Comparison of ENCODE assay signal across 10 cellular contexts in genomic region chr6:27126046-27126814, GRCh38.
DNase-seq lines count a peak whose midpoint lies in the region; ATAC-seq and TF ChIP-seq lines count a peak whose summit lies in the region.
"Had no signal": no experiment of that assay in that cellular context is flagged by ENCODE, and none has a peak within 500 bp of the region (broad histone marks: within the 10 kb centered on the region; RNA-seq: fewer than 3 reads in every experiment).

No MANE protein-coding gene starts in this region.

- peak overlapping the region; percentile 44 for H2AFZ ChIP-seq in parathyroid adenoma

- H3K27ac ChIP-seq in CD4-positive, alpha-beta T cell (ENCODE audit: low read depth, low read length): no peak overlapping the region
- no peak overlapping the region for H3K27ac ChIP-seq in parathyroid adenoma
- no peak overlapping the region for H3K27ac ChIP-seq in foreskin keratinocyte

- H3K4me3 Mint-ChIP-seq in CD4-positive, alpha-beta T cell: peak overlapping the region; percentile 84
- H3K4me3 Mint-ChIP-seq in IgD-negative memory B cell: peak overlapping the region; percentile 63 to 93 (median 84)
- peak overlapping the region; percentile 83 to 92 (median 87) for H3K4me3 Mint-ChIP-seq in brain

- no peak for ATAC-seq in CD4-positive, alpha-beta T cell (ENCODE audit: poor library complexity)
- no peak for ATAC-seq in HG03139 (IDR thresholded peaks at IDR 0.05; ENCODE audit: unreplicated experiment)
- no peak for ATAC-seq in foreskin keratinocyte

- no peaks in the 10 kb centered on the region for H3K9me3 Mint-ChIP-seq in CD4-positive, alpha-beta T cell
- H3K9me3 Mint-ChIP-seq in IgD-negative memory B cell (peaks cover 0 to 3% (median 0%) of the 10 kb centered on the region in 3 donors), brain (no peaks in the 10 kb centered on the region)

- H3K36me3 ChIP-seq in parathyroid adenoma (ENCODE audit: control insufficient read depth, insufficient read depth, low read length): no peaks in the 10 kb centered on the region

- H3K27me3 Mint-ChIP-seq in CD4-positive, alpha-beta T cell: no peaks in the 10 kb centered on the region
- H3K27me3 Mint-ChIP-seq in IgD-negative memory B cell (peaks cover 1% of the 10 kb centered on the region), brain (peaks cover 4% of the 10 kb centered on the region)

- no peaks in the 10 kb centered on the region for H3K4me1 ChIP-seq in parathyroid adenoma
- peaks cover 4% of the 10 kb centered on the region for H3K4me1 ChIP-seq in foreskin keratinocyte

- H3K4me3 ChIP-seq in parathyroid adenoma (ENCODE audit: low read depth, low read length): no peak overlapping the region
- H3K4me3 ChIP-seq: lung had no signal

- no peaks in the 10 kb centered on the region for H3K27me3 ChIP-seq in CD4-positive, alpha-beta T cell (ENCODE audit: control insufficient read depth, insufficient read depth, low read length)
- H3K27me3 ChIP-seq in parathyroid adenoma (ENCODE audit: control insufficient read depth, insufficient read depth, low read length) (no peaks in the 10 kb centered on the region), foreskin keratinocyte (no peaks in the 10 kb centered on the region)

- peak overlapping the region; percentile 65 for H3K27ac Mint-ChIP-seq in CD4-positive, alpha-beta T cell
- H3K27ac Mint-ChIP-seq in IgD-negative memory B cell (peak overlapping the region; percentile 64 to 93 (median 82)), brain (peak overlapping the region in 2 of 5 experiments; percentile 85 to 91)

- TF ChIP-seq CTCF in CD4-positive, alpha-beta T cell (IDR thresholded peaks at IDR 0.05): no peak
- TF ChIP-seq CTCF in brain (conservative IDR thresholded peaks at IDR 0.05) (no peak), parathyroid adenoma (IDR thresholded peaks at IDR 0.05) (no peak), foreskin keratinocyte (conservative IDR thresholded peaks at IDR 0.05) (no peak)

- POLR2A ChIA-PET in CD4-positive, alpha-beta T cell (lab: Charles Lee): interaction anchor here (0.6 to 2.9 kb wide), 20 partner anchors 13 to 1003 kb away, joined by 3 to 49 read pairs (median 4); a partner anchor contains a TSS

- H3K79me2 ChIP-seq in parathyroid adenoma: no peaks in the 10 kb centered on the region

- H3K4me1 Mint-ChIP-seq in CD4-positive, alpha-beta T cell (ENCODE audit: low read depth): peaks cover 27% of the 10 kb centered on the region
- peaks cover 13 to 17% (median 13%) of the 10 kb centered on the region in 3 donors for H3K4me1 Mint-ChIP-seq in IgD-negative memory B cell
- H3K4me1 Mint-ChIP-seq in brain: peaks cover 24% of the 10 kb centered on the region

- CTCF ChIA-PET in CD4-positive, alpha-beta T cell (lab: Charles Lee): interaction anchor here (0.9 to 2.2 kb wide), 26 partner anchors 12 to 1258 kb away, joined by 3 to 29 read pairs (median 5); partner anchors contain the start of genes ZNF184 and ZSCAN26

- intact Hi-C loops in CD4-positive, alpha-beta T cell (cut with DNase I, micrococcal nuclease): no loop called here

- H3K9ac ChIP-seq in parathyroid adenoma: no peak overlapping the region

- H3K4me2 ChIP-seq in parathyroid adenoma (ENCODE audit: low read length): no peak overlapping the region

- H3K36me3 Mint-ChIP-seq in CD4-positive, alpha-beta T cell (ENCODE audit: low read depth): no peaks in the 10 kb centered on the region
- H3K36me3 Mint-ChIP-seq in IgD-negative memory B cell (peaks cover 2% of the 10 kb centered on the region), brain (no peaks in the 10 kb centered on the region)

- no peaks in the 10 kb centered on the region for H3K9me3 ChIP-seq in CD4-positive, alpha-beta T cell (ENCODE audit: control insufficient read depth, low read length)
- no peaks in the 10 kb centered on the region for H3K9me3 ChIP-seq in parathyroid adenoma (ENCODE audit: control insufficient read depth, low read length)

- no peak for DNase-seq in CD4-positive, alpha-beta T cell
- DNase-seq in stimulated activated CD4-positive, alpha-beta T cell treated with anti-CD3 and anti-CD28 coated beads, Interleukin-2, amount 100 ng/mL, for 24 hours: no peak
- no peak for DNase-seq in foreskin keratinocyte
- no peak for DNase-seq in GM03348 (ENCODE audit: low spot score)
- DNase-seq: NCI-H187 treated with DMSO at 0.1 percent for 48 hours had no signal
